Comparison of ENCODE assay signal across 20 cellular contexts in the genomic region with DNA sequence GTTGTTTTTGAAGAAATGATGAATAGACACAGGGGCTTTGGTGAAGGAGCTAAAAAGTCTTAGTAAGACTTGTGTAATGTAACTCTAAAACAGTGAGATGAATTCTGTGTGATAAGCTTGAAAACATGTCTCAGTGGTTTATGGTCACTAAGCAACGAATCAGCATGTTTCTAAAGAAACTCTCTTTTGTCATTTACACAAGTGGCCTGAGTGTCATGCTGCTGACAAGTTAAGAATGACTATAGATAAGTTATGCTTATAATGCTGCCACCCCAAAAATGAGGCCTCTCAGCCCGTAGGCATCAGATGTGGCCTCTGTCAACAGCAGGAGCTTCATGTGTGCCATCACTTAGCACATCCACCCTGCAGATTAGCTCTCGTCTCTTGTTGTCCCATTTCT. TPM values are rescaled to one million over a fixed set of nuclear protein-coding genes. Genes with fewer than 3 reads are reported as not detected.
DNase-seq lines count a peak whose midpoint lies in the region; ATAC-seq and TF ChIP-seq lines count a peak whose summit lies in the region.
"Had no signal": no experiment of that assay in that cellular context is flagged by ENCODE, and none has a peak within 500 bp of the region (broad histone marks: within the 10 kb centered on the region; RNA-seq: fewer than 3 reads in every experiment).

No MANE protein-coding gene starts in this region.

- H3K4me1 Mint-ChIP-seq in activated T-cell treated with anti-CD3 and anti-CD28 coated beads, Interleukin-2, amount 50 U/mL, for 72 hours (ENCODE audit: low read depth), result peaks cover 38% of the 10 kb centered on the region
- peaks cover 37% of the 10 kb centered on the region for H3K4me1 Mint-ChIP-seq in T-helper 1 cell treated with Interleukin-12 subunit alpha and Interleukin-12 subunit beta and Interleukin-4 antibody, amounts not matched to agents 30 μg/mL and 1 μg/mL, for 36 hours (ENCODE audit: low read depth)
- H3K4me1 Mint-ChIP-seq in stimulated activated effector memory CD8-positive, alpha-beta T cell treated with anti-CD3 and anti-CD28 coated beads, Interleukin-12 subunit alpha, Interleukin-12 subunit beta, amount 100 ng/mL, for 72 hours, result peaks cover 30% of the 10 kb centered on the region

- H3K27me3 Mint-ChIP-seq in activated T-cell treated with anti-CD3 and anti-CD28 coated beads, Interleukin-2, amount 50 U/mL, for 72 hours (ENCODE audit: low read depth), result no peaks in the 10 kb centered on the region
- no peaks in the 10 kb centered on the region for H3K27me3 Mint-ChIP-seq in T-helper 1 cell treated with Interleukin-12 subunit alpha and Interleukin-12 subunit beta and Interleukin-4 antibody, amounts not matched to agents 30 μg/mL and 1 μg/mL, for 36 hours (ENCODE audit: low read depth)
- H3K27me3 Mint-ChIP-seq: brain had no signal

- peak; percentile 8 to 12 for DNase-seq in activated T-cell treated with anti-CD3 and anti-CD28 coated beads, Interleukin-2, amount 50 U/mL, for 72 hours
- DNase-seq in activated T-cell treated with anti-CD3 and anti-CD28 coated beads for 4 hours (no peak), erythroblast (lab: John Stamatoyannopoulos, UW) (peak; percentile 7 to 33), foreskin fibroblast (no peak), HuH-7 (ENCODE audit: low spot score) (no peak)
- DNase-seq in stimulated activated effector memory CD8-positive, alpha-beta T cell treated with anti-CD3 and anti-CD28 coated beads, Interleukin-12 subunit alpha, Interleukin-12 subunit beta, amount 100 ng/mL, for 72 hours (ENCODE audit: low spot score in 2 of 2), result no peak
- DNase-seq: activated CD4-positive, alpha-beta T cell treated with anti-CD3 and anti-CD28 coated beads, Interleukin-2, amount 50 U/mL, for 1 hour; DMS79 treated with DMSO at 0.1 percent for 48 hours; HCEC 1CT; NCI-H1436; NCI-H2081 treated with DMSO at 0.1 percent for 48 hours; NCI-H345; NCI-H748 treated with DMSO at 0.1 percent for 48 hours; stimulated activated CD8-positive, alpha-beta memory T cell treated with anti-CD3 and anti-CD28 coated beads, Interleukin-4, amount 100 ng/mL, for 48 hours had no signal

- peak overlapping the region; percentile 85 for H3K27ac Mint-ChIP-seq in activated T-cell treated with anti-CD3 and anti-CD28 coated beads, Interleukin-2, amount 50 U/mL, for 72 hours
- H3K27ac Mint-ChIP-seq in T-helper 1 cell treated with Interleukin-12 subunit alpha and Interleukin-12 subunit beta and Interleukin-4 antibody, amounts not matched to agents 30 μg/mL and 1 μg/mL, for 36 hours, result peak overlapping the region; percentile 65
- H3K27ac Mint-ChIP-seq in stimulated activated effector memory CD8-positive, alpha-beta T cell treated with anti-CD3 and anti-CD28 coated beads, Interleukin-12 subunit alpha, Interleukin-12 subunit beta, amount 100 ng/mL, for 72 hours, result no peak overlapping the region
- H3K27ac Mint-ChIP-seq: nephron had no signal

- peak overlapping the region in 1 of 2 donors; percentile 53 for H3K4me3 Mint-ChIP-seq in activated T-cell treated with anti-CD3 and anti-CD28 coated beads, Interleukin-2, amount 50 U/mL, for 72 hours
- H3K4me3 Mint-ChIP-seq in T-helper 1 cell treated with Interleukin-12 subunit alpha and Interleukin-12 subunit beta and Interleukin-4 antibody, amounts not matched to agents 30 μg/mL and 1 μg/mL, for 36 hours, result no peak overlapping the region
- no peak overlapping the region for H3K4me3 Mint-ChIP-seq in stimulated activated effector memory CD8-positive, alpha-beta T cell treated with anti-CD3 and anti-CD28 coated beads, Interleukin-12 subunit alpha, Interleukin-12 subunit beta, amount 100 ng/mL, for 72 hours
- H3K4me3 Mint-ChIP-seq: brain, nephron had no signal

- H3K36me3 Mint-ChIP-seq in activated T-cell treated with anti-CD3 and anti-CD28 coated beads, Interleukin-2, amount 50 U/mL, for 72 hours (ENCODE audit: insufficient read depth in 2 of 2), result peaks cover 16 to 32% of the 10 kb centered on the region in 2 donors
- H3K36me3 Mint-ChIP-seq in T-helper 1 cell treated with Interleukin-12 subunit alpha and Interleukin-12 subunit beta and Interleukin-4 antibody, amounts not matched to agents 30 μg/mL and 1 μg/mL, for 36 hours (ENCODE audit: low read depth), result peaks cover 47% of the 10 kb centered on the region
- H3K36me3 Mint-ChIP-seq in stimulated activated effector memory CD8-positive, alpha-beta T cell treated with anti-CD3 and anti-CD28 coated beads, Interleukin-12 subunit alpha, Interleukin-12 subunit beta, amount 100 ng/mL, for 72 hours, result peaks cover 82% of the 10 kb centered on the region

- no peak for TF ChIP-seq CTCF in foreskin fibroblast (IDR thresholded peaks at IDR 0.05; ENCODE audit: low read depth, low read length)

- TF ChIP-seq POLR2A in erythroblast (IDR thresholded peaks at IDR 0.05; ENCODE audit: low read length), result no peak

- no peaks in the 10 kb centered on the region for H3K9me3 Mint-ChIP-seq in activated T-cell treated with anti-CD3 and anti-CD28 coated beads, Interleukin-2, amount 50 U/mL, for 72 hours
- no peaks in the 10 kb centered on the region for H3K9me3 Mint-ChIP-seq in T-helper 1 cell treated with Interleukin-12 subunit alpha and Interleukin-12 subunit beta and Interleukin-4 antibody, amounts not matched to agents 30 μg/mL and 1 μg/mL, for 36 hours
- no peaks in the 10 kb centered on the region for H3K9me3 Mint-ChIP-seq in stimulated activated effector memory CD8-positive, alpha-beta T cell treated with anti-CD3 and anti-CD28 coated beads, Interleukin-12 subunit alpha, Interleukin-12 subunit beta, amount 100 ng/mL, for 72 hours
- H3K9me3 Mint-ChIP-seq: brain, nephron had no signal

- ATAC-seq in activated T-cell treated with anti-CD3 and anti-CD28 coated beads, Interleukin-2, amount 50 U/mL, for 72 hours (replicated peaks in 1 of 2), result peak; percentile 83 to 88
- peak; percentile 66 for ATAC-seq in stimulated activated effector memory CD8-positive, alpha-beta T cell treated with anti-CD3 and anti-CD28 coated beads, Interleukin-12 subunit alpha, Interleukin-12 subunit beta, amount 100 ng/mL, for 72 hours

- H3K4me3 ChIP-seq in foreskin fibroblast (ENCODE audit: low read depth in 1 of 2, low read length in 2 of 2), result no peak overlapping the region
- H3K4me3 ChIP-seq: BLaER1, skin epidermis, tibial nerve had no signal

RNA-seq across cellular contexts. Expression of a gene that starts 8.7 kb away (rescaled TPM):
- 10 to 100 TPM; 30.7 to 31.5 TPM for total RNA-seq in activated T-cell treated with anti-CD3 and anti-CD28 coated beads, Interleukin-2, amount 50 U/mL, for 72 hours

Comparison
In these comparisons a context has a peak if more than half of its experiments do, and no peak if none do; other contexts are left out.
1. DNase-seq: peak in activated T-cell treated with anti-CD3 and anti-CD28 coated beads, Interleukin-2, amount 50 U/mL, for 72 hours (2 of 2) and erythroblast (2 of 2); none in activated T-cell treated with anti-CD3 and anti-CD28 coated beads for 4 hours (single experiment), stimulated activated effector memory CD8-positive, alpha-beta T cell treated with anti-CD3 and anti-CD28 coated beads, Interleukin-12 subunit alpha, Interleukin-12 subunit beta, amount 100 ng/mL, for 72 hours (0 of 2), foreskin fibroblast (0 of 2) and HuH-7 (single experiment).